ENCODE assay signal across 8 cellular contexts in genomic region chr20:50635676-50636600, GRCh38. TPM values are rescaled to one million over a fixed set of nuclear protein-coding genes. Genes with fewer than 3 reads are reported as not detected.
DNase-seq lines count a peak whose midpoint lies in the region; ATAC-seq and TF ChIP-seq lines count a peak whose summit lies in the region.

No MANE protein-coding gene starts in this region.

- H3K4me3 Mint-ChIP-seq in activated T-helper 2 cell treated with anti-CD3 and anti-CD28 coated beads, Interferon-gamma antibody, Interleukin-2, Interleukin-4, amounts not matched to agents 10 μg/mL and 5 μg/mL and 100 μg/mL, durations not matched to agents 14 hours and 24 hours and 36 hours (ENCODE audit: low read depth) = no peak overlapping the region

- no peak overlapping the region for H3K4me3 ChIP-seq in prostate gland

- no peaks in the 10 kb centered on the region for H3K4me1 ChIP-seq in prostate gland (replicated peaks)

- no peaks in the 10 kb centered on the region for H3K9me3 ChIP-seq in prostate gland

- TF ChIP-seq POLR2A in prostate gland (IDR thresholded peaks at IDR 0.05) = no peak

- peak; percentile 97 for TF ChIP-seq CTCF in RWPE1 (conservative IDR thresholded peaks at IDR 0.05; ENCODE audit: low read depth)
- peak; percentile 53 to 82 (median 64) for TF ChIP-seq CTCF in prostate gland (IDR thresholded peaks at IDR 0.05)

- H3K27me3 ChIP-seq in prostate gland (replicated peaks; ENCODE audit: insufficient read depth) = no peaks in the 10 kb centered on the region

- H3K27ac Mint-ChIP-seq in activated T-helper 2 cell treated with anti-CD3 and anti-CD28 coated beads, Interferon-gamma antibody, Interleukin-2, Interleukin-4, amounts not matched to agents 10 μg/mL and 5 μg/mL and 100 μg/mL, durations not matched to agents 14 hours and 24 hours and 36 hours = no peak overlapping the region

- ATAC-seq in HG03432 (IDR thresholded peaks at IDR 0.05; ENCODE audit: unreplicated experiment) = no peak

- H3K4me1 Mint-ChIP-seq in activated T-helper 2 cell treated with anti-CD3 and anti-CD28 coated beads, Interferon-gamma antibody, Interleukin-2, Interleukin-4, amounts not matched to agents 10 μg/mL and 5 μg/mL and 100 μg/mL, durations not matched to agents 14 hours and 24 hours and 36 hours (ENCODE audit: low read depth) = no peaks in the 10 kb centered on the region

- no peak overlapping the region for H3K27ac ChIP-seq in RWPE1
- no peak overlapping the region for H3K27ac ChIP-seq in prostate gland

- H3K27me3 Mint-ChIP-seq in activated T-helper 2 cell treated with anti-CD3 and anti-CD28 coated beads, Interferon-gamma antibody, Interleukin-2, Interleukin-4, amounts not matched to agents 10 μg/mL and 5 μg/mL and 100 μg/mL, durations not matched to agents 14 hours and 24 hours and 36 hours (ENCODE audit: low read depth) = peaks cover 2% of the 10 kb centered on the region

- WGBS in prostate gland = 29% methylated on average over 21 of the region's 21 CpGs

- intact Hi-C loops in activated T-helper 2 cell treated with anti-CD3 and anti-CD28 coated beads, Interferon-gamma antibody, Interleukin-2, Interleukin-4, amounts not matched to agents 10 μg/mL and 5 μg/mL and 100 μg/mL, durations not matched to agents 14 hours and 24 hours and 36 hours (cut with micrococcal nuclease) = no loop called here
- intact Hi-C loops in prostate gland (cut with DNase I) = no loop called here

- H3K9me3 Mint-ChIP-seq in activated T-helper 2 cell treated with anti-CD3 and anti-CD28 coated beads, Interferon-gamma antibody, Interleukin-2, Interleukin-4, amounts not matched to agents 10 μg/mL and 5 μg/mL and 100 μg/mL, durations not matched to agents 14 hours and 24 hours and 36 hours = no peaks in the 10 kb centered on the region

- POLR2A ChIA-PET in RWPE1 (lab: Yijun Ruan, JAX; ENCODE audit: low non-redundant PET) = no interaction called here

- no peaks in the 10 kb centered on the region for H3K36me3 Mint-ChIP-seq in activated T-helper 2 cell treated with anti-CD3 and anti-CD28 coated beads, Interferon-gamma antibody, Interleukin-2, Interleukin-4, amounts not matched to agents 10 μg/mL and 5 μg/mL and 100 μg/mL, durations not matched to agents 14 hours and 24 hours and 36 hours (ENCODE audit: low read depth)

- DNase-seq in DMS 273 (lab: John Stamatoyannopoulos, UW; ENCODE audit: unreplicated experiment) (peak; percentile 90), HuH-7.5 (ENCODE audit: low spot score) (peak; percentile 94), RWPE1 (ENCODE audit: low spot score) (peak; percentile 94), germinal center (ENCODE audit: low spot score) (peak; percentile 76), prostate gland (ENCODE audit: low spot score) (peak; percentile 22), NCI-H524 treated with DMSO at 0.1 percent for 48 hours (lab: John Stamatoyannopoulos, UW) (no peak)
- peak; percentile 36 for DNase-seq in activated T-helper 2 cell treated with anti-CD3 and anti-CD28 coated beads, Interferon-gamma antibody, Interleukin-2, Interleukin-4, amounts not matched to agents 10 μg/mL and 5 μg/mL and 100 μg/mL, durations not matched to agents 14 hours and 24 hours and 36 hours (ENCODE audit: low spot score)

- no peaks in the 10 kb centered on the region for H3K36me3 ChIP-seq in prostate gland

- CTCF ChIA-PET in RWPE1 (lab: Yijun Ruan, JAX) = interaction anchor here (0.6 to 4.2 kb wide), 29 partner anchors 9 to 564 kb away, joined by 3 to 26 read pairs (median 4); partner anchors contain the start of gene PARD6B

RNA-seq across cellular contexts. Expression of gene RIPOR3, which starts 55.4 kb away (rescaled TPM):
- total RNA-seq in activated T-helper 2 cell treated with anti-CD3 and anti-CD28 coated beads, Interferon-gamma antibody, Interleukin-2, Interleukin-4, amounts not matched to agents 10 μg/mL and 5 μg/mL and 100 μg/mL, durations not matched to agents 14 hours and 24 hours and 36 hours = not detected in 2 replicates
- total RNA-seq in prostate gland = 10 to 100 TPM in 1 of 2 donors, under 1 TPM in 1; 0.55 to 11.3 TPM
